ENCODE assay signal across 8 cellular contexts in the genomic region with DNA sequence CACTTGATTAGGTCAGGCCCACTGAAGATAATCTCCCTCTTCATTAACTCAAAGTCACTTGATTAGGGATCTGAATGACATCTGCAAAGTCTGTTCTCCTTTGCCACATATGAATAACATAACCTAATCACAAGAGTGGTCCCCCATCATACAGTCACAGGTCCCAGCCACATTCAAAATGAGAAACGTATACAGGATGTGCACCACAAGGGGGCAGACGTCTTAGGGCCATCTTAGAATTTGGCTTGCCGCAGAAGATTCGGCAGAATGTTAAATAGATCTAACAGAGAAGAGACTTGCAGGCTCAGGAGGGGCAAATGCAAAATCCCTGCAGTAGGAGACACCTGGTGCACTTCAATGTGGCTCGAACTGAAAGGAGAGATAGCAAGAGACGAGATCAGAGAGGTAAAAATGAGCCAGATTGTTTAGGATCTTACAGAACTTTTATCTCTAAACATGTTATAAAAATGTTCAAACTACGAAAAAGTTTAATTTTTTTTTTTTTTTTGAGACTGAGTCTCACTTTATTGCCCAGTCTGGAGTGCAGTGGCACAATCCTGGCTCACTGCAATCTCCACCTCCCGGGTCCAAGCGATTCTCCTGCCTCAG.
DNase-seq lines count a peak whose midpoint lies in the region; ATAC-seq lines count a peak whose summit lies in the region.

No MANE protein-coding gene starts in this region.

- ATAC-seq in HG03378 (IDR thresholded peaks at IDR 0.05; ENCODE audit: unreplicated experiment), result peak; percentile 90

- peak; percentile 50 for DNase-seq in SIG-M5 treated with dmso at 0.1 percent for 504 hours (lab: John Stamatoyannopoulos, UW; ENCODE audit: unreplicated experiment)
- DNase-seq in SIG-M5 (lab: John Stamatoyannopoulos, UW), result no peak
- DNase-seq in T-helper 2 cell, result peak in 4 of 5 experiments; percentile 33 to 87 (median 48)
- peak; percentile 50 for DNase-seq in amniotic epithelial cell (ENCODE audit: low read depth)
- DNase-seq in iPS-NIHi11 (ENCODE audit: low spot score), result peak; percentile 69
- DNase-seq in stimulated activated CD4-positive, alpha-beta T cell treated with anti-CD3 and anti-CD28 coated beads, Interleukin-4, amount 100 ng/mL, for 48 hours (ENCODE audit: low read depth in 2 of 2), result peak; percentile 65 to 66
- no peak for DNase-seq in NCI-H345 treated with DMSO at 0.1 percent for 48 hours (lab: John Stamatoyannopoulos, UW; ENCODE audit: unreplicated experiment)

Comparison
In these comparisons a context has a peak if more than half of its experiments do, and no peak if none do; other contexts are left out.
1. DNase-seq: peak in SIG-M5 treated with dmso at 0.1 percent for 504 hours (single experiment), T-helper 2 cell (4 of 5), amniotic epithelial cell (single experiment), iPS-NIHi11 (single experiment) and stimulated activated CD4-positive, alpha-beta T cell treated with anti-CD3 and anti-CD28 coated beads, Interleukin-4, amount 100 ng/mL, for 48 hours (2 of 2); none in SIG-M5 (single experiment) and NCI-H345 treated with DMSO at 0.1 percent for 48 hours (single experiment).